In the genomic region with DNA sequence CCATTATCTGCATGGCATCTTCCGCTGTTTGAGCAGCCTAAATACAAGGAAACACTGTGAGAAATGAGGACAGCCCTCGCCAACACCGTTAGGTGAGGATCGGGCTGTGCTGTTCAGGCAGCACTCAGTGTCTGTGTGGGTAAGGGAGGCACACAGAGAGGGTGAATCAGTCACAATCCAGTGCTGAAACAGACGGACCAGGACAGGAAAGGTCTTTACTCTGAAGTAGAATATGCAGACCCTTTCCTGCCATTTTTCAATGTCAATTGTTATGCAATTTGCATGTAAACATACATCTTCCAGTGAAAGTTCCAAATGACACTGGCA, we compare ENCODE assay signal across 14 cellular contexts. TPM values are rescaled to one million over a fixed set of nuclear protein-coding genes. Genes with fewer than 3 reads are reported as not detected.
DNase-seq lines count a peak whose midpoint lies in the region; ATAC-seq and TF ChIP-seq lines count a peak whose summit lies in the region.
"Had no signal": no experiment of that assay in that cellular context is flagged by ENCODE, and none has a peak within 500 bp of the region (broad histone marks: within the 10 kb centered on the region; RNA-seq: fewer than 3 reads in every experiment).

No MANE protein-coding gene starts in this region.

- no peaks in the 10 kb centered on the region for H3K27me3 Mint-ChIP-seq in HFFc6 (ENCODE audit: insufficient read depth)

- H3K9me3 Mint-ChIP-seq in HFFc6, result no peaks in the 10 kb centered on the region
- H3K9me3 Mint-ChIP-seq: mesothelial cell of epicardium had no signal

- TF ChIP-seq CTCF in HFFc6 (IDR thresholded peaks at IDR 0.05), result no peak
- no peak for TF ChIP-seq CTCF in tibial artery (IDR thresholded peaks at IDR 0.05)

- H3K27ac ChIP-seq in cingulate gyrus (ENCODE audit: low read depth, low read length) (peak overlapping the region; percentile 51), mucosa of rectum (ENCODE audit: low read depth in 2 of 2, low read length in 2 of 2) (peak overlapping the region; percentile 11 to 18), tibial artery (peak overlapping the region; percentile 76 to 80)
- H3K27ac ChIP-seq: BLaER1, VCaP had no signal

- H3K36me3 ChIP-seq in mucosa of rectum (ENCODE audit: control insufficient read depth in 2 of 2, insufficient read depth in 2 of 2, low read length in 2 of 2) (peaks cover 44 to 55% of the 10 kb centered on the region in 2 donors), tibial artery (peaks cover 36 to 78% (median 53%) of the 10 kb centered on the region in 3 donors)

- H3K4me1 ChIP-seq in mucosa of rectum (ENCODE audit: control insufficient read depth in 2 of 2, insufficient read depth in 2 of 2, low read length in 2 of 2) (no peaks in the 10 kb centered on the region), tibial artery (peaks cover 0 to 30% (median 16%) of the 10 kb centered on the region in 4 donors)

- H3K9me3 ChIP-seq in mucosa of rectum (ENCODE audit: control insufficient read depth in 2 of 2, low read length in 2 of 2), result no peaks in the 10 kb centered on the region
- H3K9me3 ChIP-seq in tibial artery, result no peaks in the 10 kb centered on the region
- H3K9me3 ChIP-seq: BLaER1 had no signal

- no peak for ATAC-seq in HG03521 (IDR thresholded peaks at IDR 0.05; ENCODE audit: unreplicated experiment)

- no peak overlapping the region for H3K4me3 ChIP-seq in mucosa of rectum (ENCODE audit: low read length in 2 of 2)
- no peak overlapping the region for H3K4me3 ChIP-seq in tibial artery
- H3K4me3 ChIP-seq: BLaER1 had no signal

- peak overlapping the region; percentile 93 for H3K27ac Mint-ChIP-seq in HFFc6
- H3K27ac Mint-ChIP-seq: mesothelial cell of epicardium had no signal

- intact Hi-C loops in tibial artery (cut with DNase I; ENCODE audit: low total_unique reads), result no loop called here

- H3K9ac ChIP-seq in mucosa of rectum (ENCODE audit: low read depth in 1 of 2, low read length in 2 of 2), result no peak overlapping the region
- H3K9ac ChIP-seq: BLaER1 had no signal

- peak overlapping the region; percentile 70 for H3K4me3 Mint-ChIP-seq in HFFc6
- H3K4me3 Mint-ChIP-seq: mesothelial cell of epicardium had no signal

- DNase-seq in HFFc6 (no peak), tibial artery (no peak), activated gamma-delta T cell treated with Interleukin-2 at 50 U/mL for 16 hours (no peak), activated gamma-delta T cell (lab: John Stamatoyannopoulos, UW) (no peak)
- DNase-seq: activated effector memory CD4-positive, alpha-beta T cell treated with Interleukin-2 at 50 U/mL for 16 hours; DMS53; effector memory CD4-positive, alpha-beta T cell; NCI-H1930 had no signal

- no peaks in the 10 kb centered on the region for H3K27me3 ChIP-seq in mucosa of rectum (ENCODE audit: control insufficient read depth in 2 of 2, insufficient read depth in 2 of 2, low read length in 2 of 2)
- no peaks in the 10 kb centered on the region for H3K27me3 ChIP-seq in tibial artery
- H3K27me3 ChIP-seq: BLaER1 had no signal

- peaks cover 35% of the 10 kb centered on the region for H3K36me3 Mint-ChIP-seq in HFFc6 (ENCODE audit: low read depth)

- peaks cover 31% of the 10 kb centered on the region for H3K4me1 Mint-ChIP-seq in HFFc6 (ENCODE audit: low read depth)
- H3K4me1 Mint-ChIP-seq: mesothelial cell of epicardium had no signal

RNA-seq across cellular contexts. Expression of a gene that starts 53.0 kb away (rescaled TPM):
- 10 to 100 TPM; 22.7 to 31.0 (median 25.7) TPM for total RNA-seq in HFFc6 (2021; fragmentation: NEBNext Ultra II Directional; extraction: Animal tissue kit (Norgen Biotek cat#: 25700))

Comparison
In these comparisons a context has a peak if more than half of its experiments do, and no peak if none do; other contexts are left out.
1. H3K27ac ChIP-seq: peak in every context shown above with its lines; median percentile 78 in tibial artery; 51 in cingulate gyrus; 14 in mucosa of rectum.